Comparison of ENCODE assay signal across 27 cellular contexts in the genomic region with DNA sequence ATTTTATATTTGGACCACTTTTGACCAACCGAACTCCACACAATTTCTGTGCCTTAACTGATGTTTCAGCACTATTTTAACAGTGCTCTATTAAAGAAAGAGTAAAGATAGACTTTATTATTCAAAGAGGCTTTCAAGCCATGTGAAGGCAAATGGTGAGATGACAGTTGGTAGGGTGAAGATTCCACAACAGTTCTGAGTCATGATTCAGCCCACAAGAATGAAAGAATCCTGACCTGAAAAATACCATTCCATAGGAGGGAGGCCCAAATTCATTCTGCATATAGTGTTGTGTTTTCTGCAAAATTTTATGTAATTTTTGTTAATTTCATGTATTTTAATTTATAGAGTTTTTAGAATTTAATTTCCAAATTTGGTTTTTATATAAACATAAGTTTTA.
DNase-seq lines count a peak whose midpoint lies in the region; ATAC-seq and TF ChIP-seq lines count a peak whose summit lies in the region.
"Had no signal": no experiment of that assay in that cellular context is flagged by ENCODE, and none has a peak within 500 bp of the region (broad histone marks: within the 10 kb centered on the region; RNA-seq: fewer than 3 reads in every experiment).

No MANE protein-coding gene starts in this region.

- no peak overlapping the region for H3K9ac ChIP-seq in SK-N-SH

- no TSS peak for BruUV-seq in MCF 10A (replicated peaks; lab: Mats Ljungman, UMichigan)

- TF ChIP-seq CTCF in MCF 10A (IDR thresholded peaks at IDR 0.05; ENCODE audit: unreplicated experiment) (no peak), breast epithelium (IDR thresholded peaks at IDR 0.05) (no peak), SK-N-SH (IDR thresholded peaks at IDR 0.05) (no peak), fibroblast of the aortic adventitia (IDR thresholded peaks at IDR 0.05; ENCODE audit: insufficient read depth, low read length) (no peak)

- H3K9me3 Mint-ChIP-seq in MCF 10A (ENCODE audit: unreplicated experiment): no peaks in the 10 kb centered on the region
- H3K9me3 Mint-ChIP-seq: stimulated activated naive CD8-positive, alpha-beta T cell treated with anti-CD3 and anti-CD28 coated beads, Interleukin-15, Interleukin-2, amounts not matched to agents 100 ng/mL and 50 ng/mL, for 24 hours; T-helper 1 cell treated with Interleukin-12 subunit alpha and Interleukin-12 subunit beta and Interleukin-4 antibody, amounts not matched to agents 30 μg/mL and 1 μg/mL, for 36 hours; type B pancreatic cell had no signal

- no peaks in the 10 kb centered on the region for H3K4me1 Mint-ChIP-seq in MCF 10A (ENCODE audit: insufficient read depth, unreplicated experiment)
- H3K4me1 Mint-ChIP-seq: CD14-positive monocyte, naive B cell had no signal

- 60% methylated on average over 1 of the region's 1 CpG for WGBS in SK-N-SH (ENCODE audit: low lambda C conversion rate)

- CTCF ChIA-PET in MCF 10A (lab: Yijun Ruan, JAX) (no interaction called here), SK-N-SH (lab: Yijun Ruan, JAX) (no interaction called here)

- TF ChIP-seq RAD21 in SK-N-SH (IDR thresholded peaks at IDR 0.05; ENCODE audit: low read length): no peak

- H3K27ac ChIP-seq in breast epithelium (no peak overlapping the region), SK-N-SH (ENCODE audit: low read depth in 2 of 2, low read length in 1 of 2) (no peak overlapping the region; a peak in 1 of 4 replicates)
- H3K27ac ChIP-seq: 22Rv1, ovary, right lobe of liver, WERI-Rb-1 had no signal

- intact Hi-C loops in MCF 10A (cut with micrococcal nuclease) (loop anchor here (10.0 kb wide), 1 partner anchor 120 kb away; no protein-coding TSS in a partner anchor), breast epithelium (cut with DNase I; ENCODE audit: low total_unique reads) (no loop called here)

- ATAC-seq in HG02973 (IDR thresholded peaks at IDR 0.05; ENCODE audit: unreplicated experiment): no peak
- ATAC-seq: HCT116, K562, right lobe of liver had no signal

- H3K79me2 ChIP-seq in SK-N-SH (ENCODE audit: insufficient read depth): no peaks in the 10 kb centered on the region

- TF ChIP-seq EP300 in SK-N-SH (IDR thresholded peaks at IDR 0.05; ENCODE audit: borderline replicate concordance in 1 of 2, low read depth in 1 of 2, low read length in 1 of 2): 0 out of 4 replicates have a peak, but pooled peaks of 1 of the 2 experiments have one; percentile 22

- H2AFZ ChIP-seq in SK-N-SH (ENCODE audit: low read depth): no peak overlapping the region

- DNase-seq in MCF 10A (ENCODE audit: unreplicated experiment) (peak; percentile 21), breast epithelium (ENCODE audit: low spot score in 2 of 2) (no peak), SK-N-SH (no peak), fibroblast of the aortic adventitia (ENCODE audit: low read depth) (peak; percentile 7), T-helper 9 cell (no peak), NCI-H774 (lab: John Stamatoyannopoulos, UW) (no peak)
- DNase-seq in stimulated activated CD4-positive, alpha-beta T cell treated with anti-CD3 and anti-CD28 coated beads, Interleukin-1b, Interleukin-23, amount 100 ng/mL, for 48 hours: no peak
- DNase-seq: activated CD4-positive, alpha-beta T cell treated with anti-CD3 and anti-CD28 coated beads, Interleukin-2, amount 50 U/mL, for 4 hours; activated gamma-delta T cell treated with Interleukin-2 at 50 U/mL for 16 hours; amygdala; DMS153; hippocampal formation; naive B cell; NCI-H187 treated with DMSO at 0.1 percent for 48 hours; ovary; right lobe of liver; Right ventricle myocardium superior; stimulated activated CD4-positive, alpha-beta T cell treated with anti-CD3 and anti-CD28 coated beads, Interleukin-2, amount 100 ng/mL, for 24 hours; WERI-Rb-1 had no signal

- no peaks in the 10 kb centered on the region for H3K27me3 Mint-ChIP-seq in MCF 10A (ENCODE audit: insufficient read depth, unreplicated experiment)
- H3K27me3 Mint-ChIP-seq: naive B cell; stimulated activated naive CD8-positive, alpha-beta T cell treated with anti-CD3 and anti-CD28 coated beads, Interleukin-15, Interleukin-2, amounts not matched to agents 100 ng/mL and 50 ng/mL, for 24 hours; type B pancreatic cell had no signal

- peaks cover 2% of the 10 kb centered on the region for H3F3A ChIP-seq in SK-N-SH (replicated peaks; ENCODE audit: insufficient read depth)

- POLR2A ChIA-PET in MCF 10A (lab: Yijun Ruan, JAX) (no interaction called here), SK-N-SH (lab: Yijun Ruan, JAX) (no interaction called here)

- no peaks in the 10 kb centered on the region for H3K9me2 ChIP-seq in SK-N-SH

- no peak overlapping the region for H3K27ac Mint-ChIP-seq in MCF 10A (ENCODE audit: low read depth, unreplicated experiment)
- H3K27ac Mint-ChIP-seq: CD14-positive monocyte; naive B cell; stimulated activated naive CD8-positive, alpha-beta T cell treated with anti-CD3 and anti-CD28 coated beads, Interleukin-15, Interleukin-2, amounts not matched to agents 100 ng/mL and 50 ng/mL, for 24 hours; T-helper 1 cell treated with Interleukin-12 subunit alpha and Interleukin-12 subunit beta and Interleukin-4 antibody, amounts not matched to agents 30 μg/mL and 1 μg/mL, for 36 hours; type B pancreatic cell had no signal

- H3K4me3 ChIP-seq in breast epithelium (no peak overlapping the region), SK-N-SH (ENCODE audit: low read depth in 2 of 2, low read length in 1 of 2) (no peak overlapping the region), fibroblast of the aortic adventitia (ENCODE audit: low read depth, low read length) (no peak overlapping the region)
- H3K4me3 ChIP-seq: K562, ovary, right lobe of liver had no signal

- H3K36me3 ChIP-seq in breast epithelium (no peaks in the 10 kb centered on the region), SK-N-SH (replicated peaks in 1 of 2; ENCODE audit: control insufficient read depth in 1 of 2, insufficient read depth in 2 of 2, low read length in 1 of 2) (no peaks in the 10 kb centered on the region)
- H3K36me3 ChIP-seq: ovary, right lobe of liver, WERI-Rb-1 had no signal

- H3K27me3 ChIP-seq in breast epithelium (no peaks in the 10 kb centered on the region), SK-N-SH (ENCODE audit: insufficient read depth) (no peaks in the 10 kb centered on the region)
- H3K27me3 ChIP-seq: ovary, right lobe of liver had no signal

- H3K9me3 ChIP-seq in breast epithelium (no peaks in the 10 kb centered on the region), SK-N-SH (no peaks in the 10 kb centered on the region)
- H3K9me3 ChIP-seq: ovary, right lobe of liver had no signal

- TF ChIP-seq POLR2A in breast epithelium (IDR thresholded peaks at IDR 0.05): no peak

- no peaks in the 10 kb centered on the region for H3K4me1 ChIP-seq in breast epithelium
- H3K4me1 ChIP-seq in SK-N-SH (ENCODE audit: control insufficient read depth in 1 of 2, insufficient read depth in 2 of 2, low read depth in 1 of 2, low read length in 1 of 2): no peaks in the 10 kb centered on the region
- H3K4me1 ChIP-seq: right lobe of liver had no signal

- no peak overlapping the region for H3K4me2 ChIP-seq in SK-N-SH

- H3K4me3 Mint-ChIP-seq in MCF 10A (ENCODE audit: unreplicated experiment): no peak overlapping the region
- H3K4me3 Mint-ChIP-seq: CD14-positive monocyte; naive B cell; stimulated activated naive CD8-positive, alpha-beta T cell treated with anti-CD3 and anti-CD28 coated beads, Interleukin-15, Interleukin-2, amounts not matched to agents 100 ng/mL and 50 ng/mL, for 24 hours; T-helper 1 cell treated with Interleukin-12 subunit alpha and Interleukin-12 subunit beta and Interleukin-4 antibody, amounts not matched to agents 30 μg/mL and 1 μg/mL, for 36 hours; type B pancreatic cell had no signal

- H3K36me3 Mint-ChIP-seq in MCF 10A (ENCODE audit: insufficient read depth, unreplicated experiment): no peaks in the 10 kb centered on the region
- H3K36me3 Mint-ChIP-seq: CD14-positive monocyte, naive B cell, type B pancreatic cell had no signal

- no peaks in the 10 kb centered on the region for H4K20me1 ChIP-seq in SK-N-SH (ENCODE audit: insufficient read depth)

TF ChIP-seq in SK-N-SH, 30 proteins besides CTCF, POLR2A, EP300 and RAD21 (continues in another document):
- TF ChIP-seq, protein P1, sequence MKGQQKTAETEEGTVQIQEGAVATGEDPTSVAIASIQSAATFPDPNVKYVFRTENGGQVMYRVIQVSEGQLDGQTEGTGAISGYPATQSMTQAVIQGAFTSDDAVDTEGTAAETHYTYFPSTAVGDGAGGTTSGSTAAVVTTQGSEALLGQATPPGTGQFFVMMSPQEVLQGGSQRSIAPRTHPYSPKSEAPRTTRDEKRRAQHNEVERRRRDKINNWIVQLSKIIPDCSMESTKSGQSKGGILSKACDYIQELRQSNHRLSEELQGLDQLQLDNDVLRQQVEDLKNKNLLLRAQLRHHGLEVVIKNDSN (IDR thresholded peaks at IDR 0.05; ENCODE audit: borderline replicate concordance, low read depth): no peak
- TF ChIP-seq, protein P2, sequence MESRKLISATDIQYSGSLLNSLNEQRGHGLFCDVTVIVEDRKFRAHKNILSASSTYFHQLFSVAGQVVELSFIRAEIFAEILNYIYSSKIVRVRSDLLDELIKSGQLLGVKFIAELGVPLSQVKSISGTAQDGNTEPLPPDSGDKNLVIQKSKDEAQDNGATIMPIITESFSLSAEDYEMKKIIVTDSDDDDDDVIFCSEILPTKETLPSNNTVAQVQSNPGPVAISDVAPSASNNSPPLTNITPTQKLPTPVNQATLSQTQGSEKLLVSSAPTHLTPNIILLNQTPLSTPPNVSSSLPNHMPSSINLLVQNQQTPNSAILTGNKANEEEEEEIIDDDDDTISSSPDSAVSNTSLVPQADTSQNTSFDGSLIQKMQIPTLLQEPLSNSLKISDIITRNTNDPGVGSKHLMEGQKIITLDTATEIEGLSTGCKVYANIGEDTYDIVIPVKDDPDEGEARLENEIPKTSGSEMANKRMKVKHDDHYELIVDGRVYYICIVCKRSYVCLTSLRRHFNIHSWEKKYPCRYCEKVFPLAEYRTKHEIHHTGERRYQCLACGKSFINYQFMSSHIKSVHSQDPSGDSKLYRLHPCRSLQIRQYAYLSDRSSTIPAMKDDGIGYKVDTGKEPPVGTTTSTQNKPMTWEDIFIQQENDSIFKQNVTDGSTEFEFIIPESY (IDR thresholded peaks at IDR 0.05; ENCODE audit: borderline replicate concordance, low read depth): no peak
- TF ChIP-seq ELF1 (IDR thresholded peaks at IDR 0.05) (no peak), NRF1 (IDR thresholded peaks at IDR 0.05; ENCODE audit: low read depth, low read length) (no peak), GABPA (IDR thresholded peaks at IDR 0.05; ENCODE audit: low read depth) (no peak), NFIC (IDR thresholded peaks at IDR 0.05; ENCODE audit: borderline replicate concordance) (no peak), TEAD4 (IDR thresholded peaks at IDR 0.05; ENCODE audit: borderline replicate concordance, insufficient read depth) (0 out of 2 replicates have a peak, but pooled peaks have one; percentile 30), FOXM1 (IDR thresholded peaks at IDR 0.05; ENCODE audit: low read depth) (no peak), SIN3A (IDR thresholded peaks at IDR 0.05; ENCODE audit: borderline replicate concordance, low read depth, low read length) (no peak), MXI1 (IDR thresholded peaks at IDR 0.05; ENCODE audit: low read depth, low read length) (no peak), POLR2AphosphoS5 (IDR thresholded peaks at IDR 0.05; ENCODE audit: low read depth, low read length) (no peak), CHD2 (IDR thresholded peaks at IDR 0.05; ENCODE audit: low read length, partially characterized antibody) (no peak)

Comparison
In these comparisons a context has a peak if more than half of its experiments do, and no peak if none do; other contexts are left out.
1. DNase-seq: peak in MCF 10A (single experiment) and fibroblast of the aortic adventitia (single experiment); none in breast epithelium (0 of 2), SK-N-SH (single experiment), stimulated activated CD4-positive, alpha-beta T cell treated with anti-CD3 and anti-CD28 coated beads, Interleukin-1b, Interleukin-23, amount 100 ng/mL, for 48 hours (single experiment), T-helper 9 cell (single experiment) and NCI-H774 (single experiment).